ENCODE assay signal across 33 cellular contexts in the genomic region with DNA sequence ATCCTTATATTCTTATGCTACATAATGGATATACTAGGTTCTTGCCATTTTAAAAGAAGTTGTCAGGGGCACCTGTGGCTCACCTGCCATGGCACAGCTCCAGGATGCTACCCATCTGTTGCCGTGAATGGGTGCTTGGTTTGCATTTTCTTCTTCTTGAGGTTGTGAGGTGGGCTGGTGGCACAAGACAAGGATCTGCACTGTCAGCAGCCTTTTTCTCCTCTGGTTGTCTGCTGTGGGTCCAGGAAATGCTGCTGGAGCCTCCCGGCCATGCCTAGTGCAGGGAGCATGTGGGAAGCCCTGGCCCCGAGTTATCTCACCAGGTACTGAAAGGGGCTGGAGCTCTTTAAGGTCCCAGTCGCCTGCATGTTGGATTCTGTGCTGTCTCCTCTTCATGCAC. TPM values are rescaled to one million over a fixed set of nuclear protein-coding genes. Genes with fewer than 3 reads are reported as not detected.
DNase-seq lines count a peak whose midpoint lies in the region; ATAC-seq and TF ChIP-seq lines count a peak whose summit lies in the region.
"Had no signal": no experiment of that assay in that cellular context is flagged by ENCODE, and none has a peak within 500 bp of the region (broad histone marks: within the 10 kb centered on the region; RNA-seq: fewer than 3 reads in every experiment).

No MANE protein-coding gene starts in this region.

- H3K9ac ChIP-seq in liver (ENCODE audit: low read depth in 1 of 2, low read length in 2 of 2) (no peak overlapping the region), stomach smooth muscle (ENCODE audit: low read length in 2 of 2) (no peak overlapping the region)
- H3K9ac ChIP-seq: KMS-11 had no signal

- H3K27ac ChIP-seq in ACC112 (ENCODE audit: low read depth, low read length) (no peak overlapping the region), liver (ENCODE audit: low read depth in 1 of 2, low read length in 2 of 2) (no peak overlapping the region), stomach smooth muscle (ENCODE audit: low read length) (no peak overlapping the region)
- H3K27ac ChIP-seq: KMS-11, neutrophil, psoas muscle, SJCRH30, WERI-Rb-1 had no signal

- peaks cover 7 to 37% (median 17%) of the 10 kb centered on the region in 4 donors for H3K9me3 ChIP-seq in liver (ENCODE audit: control insufficient read depth in 4 of 4, low read length in 3 of 4)
- H3K9me3 ChIP-seq in stomach smooth muscle (ENCODE audit: control insufficient read depth in 2 of 2, low read length in 2 of 2) = peaks cover 7 to 29% of the 10 kb centered on the region in 2 donors
- H3K9me3 ChIP-seq: neutrophil, SJCRH30, uterus had no signal

- WGBS in liver = 87% methylated on average over 4 of the region's 4 CpGs

- TF ChIP-seq CTCF in astrocyte of the cerebellum (IDR thresholded peaks at IDR 0.05; ENCODE audit: low read depth, low read length, missing control alignments) = no peak
- TF ChIP-seq CTCF in liver (IDR thresholded peaks at IDR 0.05; ENCODE audit: low read depth, low read length, missing input control) = no peak

- H3K4me1 ChIP-seq in ACC112 (ENCODE audit: control insufficient read depth, insufficient read depth, low read length, unreplicated experiment) (peaks cover 60% of the 10 kb centered on the region), liver (ENCODE audit: control insufficient read depth in 4 of 4, insufficient read depth in 4 of 4, low read length in 3 of 4) (peaks cover 3 to 32% (median 9%) of the 10 kb centered on the region in 4 donors), stomach smooth muscle (ENCODE audit: control insufficient read depth, insufficient read depth, low read length) (peaks cover 13% of the 10 kb centered on the region)
- H3K4me1 ChIP-seq: SJCRH30, uterus had no signal

- DNase-seq in astrocyte of the cerebellum (ENCODE audit: low read depth) (no peak), EL (no peak), GM19238 (ENCODE audit: insufficient read length, low spot score) (no peak)
- DNase-seq: ACHN; activated CD4-positive, alpha-beta T cell treated with anti-CD3 and anti-CD28 coated beads, Interleukin-2, amount 10 ng/mL, durations not matched to agents 24 days and 14 days; activated gamma-delta T cell treated with Interleukin-2 at 50 U/mL for 16 hours; activated naive CD8-positive, alpha-beta T cell treated with anti-CD3 and anti-CD28 coated beads, Interleukin-2, amount 50 U/mL, for 24 hours; activated T-cell treated with anti-CD3 and anti-CD28 coated beads, Interleukin-2, amount 50 U/mL, for 4 hours; CD8-positive, alpha-beta memory T cell; cerebellar nuclear complex; DMS 273 treated with DMSO at 0.1 percent for 48 hours; glutamatergic neuron; MG63; naive B cell; NCI-H1105; NCI-H1930; NCI-H2171 treated with DMSO at 0.1 percent for 48 hours; NCI-H510A; psoas muscle; SJCRH30; uterus; WERI-Rb-1 had no signal

- peaks cover 99% of the 10 kb centered on the region for H3K79me2 ChIP-seq in ACC112 (ENCODE audit: control insufficient read depth, insufficient read depth, low read length, unreplicated experiment)

- H3K4me3 ChIP-seq in ACC112 (ENCODE audit: low read depth, low read length) (peak overlapping the region; percentile 88; the same call in 1 of the 2 replicates), astrocyte of the cerebellum (ENCODE audit: low read depth, low read length) (peak overlapping the region; percentile 59), liver (ENCODE audit: low read depth in 1 of 3, low read length in 3 of 3) (peak overlapping the region in 2 of 3 donors; percentile 24 to 37), stomach smooth muscle (ENCODE audit: low read length in 2 of 2) (peak overlapping the region; percentile 0 to 29)
- H3K4me3 ChIP-seq: MG63, SJCRH30, uterus had no signal

- in situ Hi-C loops in astrocyte of the cerebellum (cut with HindIII; ENCODE audit: low sequenced_read_pairs) = no loop called here

- no peak for TF ChIP-seq RAD21 in liver (IDR thresholded peaks at IDR 0.05)

- ATAC-seq in HG02840 (IDR thresholded peaks at IDR 0.05; ENCODE audit: low FRiP score, unreplicated experiment) = no peak
- ATAC-seq in activated CD4-positive, CD25-positive, alpha-beta regulatory T cell treated with anti-CD3 and anti-CD28 coated beads, Interleukin-2, amount 50 U/mL, for 24 hours = no peak
- ATAC-seq: activated naive CD8-positive, alpha-beta T cell treated with anti-CD3 and anti-CD28 coated beads, Interleukin-2, amount 50 U/mL, for 24 hours; activated T-cell treated with anti-CD3 and anti-CD28 coated beads, Interleukin-2, amount 50 U/mL, for 4 hours; psoas muscle; stimulated activated memory B cell treated with anti-CD40 and anti-IgM and Interleukin-4, amounts not matched to agents 10 μg/mL and 1 μg/mL and 100 μg/mL, for 72 hours had no signal

- H2AFZ ChIP-seq in ACC112 (ENCODE audit: low read length, unreplicated experiment) = no peak overlapping the region

- H3K27me3 ChIP-seq in ACC112 (ENCODE audit: insufficient read depth, low read length) (no peaks in the 10 kb centered on the region), liver (ENCODE audit: control insufficient read depth in 4 of 4, insufficient read depth in 4 of 4, low read length in 3 of 4) (no peaks in the 10 kb centered on the region), stomach smooth muscle (ENCODE audit: control insufficient read depth in 1 of 2, insufficient read depth in 2 of 2, low read length in 2 of 2) (no peaks in the 10 kb centered on the region)
- H3K27me3 ChIP-seq: MG63, neutrophil, SJCRH30, uterus had no signal

- peaks cover 49% of the 10 kb centered on the region for H3K36me3 ChIP-seq in ACC112 (ENCODE audit: insufficient read depth, low read length)
- H3K36me3 ChIP-seq in liver (ENCODE audit: control insufficient read depth in 4 of 4, insufficient read depth in 3 of 4, low read depth in 1 of 4, low read length in 3 of 4) = peaks cover 1 to 25% (median 24%) of the 10 kb centered on the region in 4 donors
- H3K36me3 ChIP-seq in stomach smooth muscle (ENCODE audit: control insufficient read depth in 2 of 2, insufficient read depth in 2 of 2, low read length in 2 of 2) = no peaks in the 10 kb centered on the region
- H3K36me3 ChIP-seq: neutrophil, SJCRH30, uterus, WERI-Rb-1 had no signal

TF ChIP-seq in liver, 16 proteins besides CTCF, POLR2A, EP300 and RAD21:
- TF ChIP-seq TAF1 (conservative IDR thresholded peaks at IDR 0.05) = no peak
- no peak for TF ChIP-seq FOXA2 (IDR thresholded peaks at IDR 0.05)
- TF ChIP-seq NR2F2 (IDR thresholded peaks at IDR 0.05) = no peak
- TF ChIP-seq FOXA1 (IDR thresholded peaks at IDR 0.05) = no peak
- TF ChIP-seq, protein P1, sequence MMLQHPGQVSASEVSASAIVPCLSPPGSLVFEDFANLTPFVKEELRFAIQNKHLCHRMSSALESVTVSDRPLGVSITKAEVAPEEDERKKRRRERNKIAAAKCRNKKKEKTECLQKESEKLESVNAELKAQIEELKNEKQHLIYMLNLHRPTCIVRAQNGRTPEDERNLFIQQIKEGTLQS (IDR thresholded peaks at IDR 0.05) = no peak
- TF ChIP-seq, protein P2, sequence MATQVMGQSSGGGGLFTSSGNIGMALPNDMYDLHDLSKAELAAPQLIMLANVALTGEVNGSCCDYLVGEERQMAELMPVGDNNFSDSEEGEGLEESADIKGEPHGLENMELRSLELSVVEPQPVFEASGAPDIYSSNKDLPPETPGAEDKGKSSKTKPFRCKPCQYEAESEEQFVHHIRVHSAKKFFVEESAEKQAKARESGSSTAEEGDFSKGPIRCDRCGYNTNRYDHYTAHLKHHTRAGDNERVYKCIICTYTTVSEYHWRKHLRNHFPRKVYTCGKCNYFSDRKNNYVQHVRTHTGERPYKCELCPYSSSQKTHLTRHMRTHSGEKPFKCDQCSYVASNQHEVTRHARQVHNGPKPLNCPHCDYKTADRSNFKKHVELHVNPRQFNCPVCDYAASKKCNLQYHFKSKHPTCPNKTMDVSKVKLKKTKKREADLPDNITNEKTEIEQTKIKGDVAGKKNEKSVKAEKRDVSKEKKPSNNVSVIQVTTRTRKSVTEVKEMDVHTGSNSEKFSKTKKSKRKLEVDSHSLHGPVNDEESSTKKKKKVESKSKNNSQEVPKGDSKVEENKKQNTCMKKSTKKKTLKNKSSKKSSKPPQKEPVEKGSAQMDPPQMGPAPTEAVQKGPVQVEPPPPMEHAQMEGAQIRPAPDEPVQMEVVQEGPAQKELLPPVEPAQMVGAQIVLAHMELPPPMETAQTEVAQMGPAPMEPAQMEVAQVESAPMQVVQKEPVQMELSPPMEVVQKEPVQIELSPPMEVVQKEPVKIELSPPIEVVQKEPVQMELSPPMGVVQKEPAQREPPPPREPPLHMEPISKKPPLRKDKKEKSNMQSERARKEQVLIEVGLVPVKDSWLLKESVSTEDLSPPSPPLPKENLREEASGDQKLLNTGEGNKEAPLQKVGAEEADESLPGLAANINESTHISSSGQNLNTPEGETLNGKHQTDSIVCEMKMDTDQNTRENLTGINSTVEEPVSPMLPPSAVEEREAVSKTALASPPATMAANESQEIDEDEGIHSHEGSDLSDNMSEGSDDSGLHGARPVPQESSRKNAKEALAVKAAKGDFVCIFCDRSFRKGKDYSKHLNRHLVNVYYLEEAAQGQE (IDR thresholded peaks at IDR 0.05) = no peak
- TF ChIP-seq HNF4G (IDR thresholded peaks at IDR 0.05) = no peak
- no peak for TF ChIP-seq EGR1 (IDR thresholded peaks at IDR 0.05; ENCODE audit: low read depth in 2 of 2)
- TF ChIP-seq YY1 (IDR thresholded peaks at IDR 0.05) = no peak
- TF ChIP-seq GABPA (IDR thresholded peaks at IDR 0.05 in 1 of 2, conservative IDR thresholded peaks at IDR 0.05 in 1 of 2) = no peak
- no peak for TF ChIP-seq RXRA (IDR thresholded peaks at IDR 0.05)
- TF ChIP-seq SP1 (IDR thresholded peaks at IDR 0.05) = no peak
- TF ChIP-seq, protein P3, sequence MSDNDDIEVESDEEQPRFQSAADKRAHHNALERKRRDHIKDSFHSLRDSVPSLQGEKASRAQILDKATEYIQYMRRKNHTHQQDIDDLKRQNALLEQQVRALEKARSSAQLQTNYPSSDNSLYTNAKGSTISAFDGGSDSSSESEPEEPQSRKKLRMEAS (IDR thresholded peaks at IDR 0.05) = no peak
- TF ChIP-seq HNF4A (conservative IDR thresholded peaks at IDR 0.05) = no peak

RNA-seq across cellular contexts. Expression of a gene that starts 2.6 kb away (rescaled TPM):
- 10 to 100 TPM; 20.7 to 49.3 TPM for total RNA-seq in liver
- polyA plus RNA-seq in liver = 10 to 100 TPM; 14.0 to 38.2 TPM

RNA-seq across cellular contexts. Expression of a gene that starts 41.7 kb away (rescaled TPM):
- total RNA-seq in liver = 1 to 10 TPM in 1 of 2 donors, under 1 TPM in 1; 0.98 to 1.3 TPM
- polyA plus RNA-seq in liver = 1 to 10 TPM; 1.3 to 2.0 TPM
- total RNA-seq: endothelial cell of umbilical vein, H4, RPMI7951, SJCRH30 had no signal
- polyA plus RNA-seq: CD8-positive, alpha-beta memory T cell had no signal

Comparison
In these comparisons a context has a peak if more than half of its experiments do, and no peak if none do; other contexts are left out.
1. H3K4me3 ChIP-seq: peak in every context shown above with its lines; median percentile 88 in ACC112; 59 in astrocyte of the cerebellum; 30 in liver; 14 in stomach smooth muscle.